ENCODE assay signal across 8 cellular contexts in genomic region chr19:8308891-8309291, GRCh38. TPM values are rescaled to one million over a fixed set of nuclear protein-coding genes. Genes with fewer than 3 reads are reported as not detected.
DNase-seq lines count a peak whose midpoint lies in the region; ATAC-seq, FAIRE-seq and TF ChIP-seq lines count a peak whose summit lies in the region.

No MANE protein-coding gene starts in this region.

- ATAC-seq in activated CD8-positive, alpha-beta T cell treated with anti-CD3 and anti-CD28 coated beads, Interleukin-2, amount 10 ng/mL, durations not matched to agents 7 days and 5 days = no peak
- no peak for ATAC-seq in left cardiac atrium
- ATAC-seq in GM19324 (IDR thresholded peaks at IDR 0.05; ENCODE audit: low FRiP score, unreplicated experiment) = no peak
- ATAC-seq in GM21515 (IDR thresholded peaks at IDR 0.05; ENCODE audit: unreplicated experiment) = no peak
- ATAC-seq in GM21367 (IDR thresholded peaks at IDR 0.05; ENCODE audit: unreplicated experiment) = no peak

- no peak overlapping the region for H2AK5ac ChIP-seq in H9 (ENCODE audit: insufficient read length, low read length)

- H3K9me3 Mint-ChIP-seq in H9 = no peaks in the 10 kb centered on the region
- no peaks in the 10 kb centered on the region for H3K9me3 Mint-ChIP-seq in activated CD8-positive, alpha-beta T cell treated with anti-CD3 and anti-CD28 coated beads, Interleukin-2, amount 10 ng/mL, durations not matched to agents 7 days and 5 days (ENCODE audit: insufficient read depth)

- no peaks in the 10 kb centered on the region for H3K79me1 ChIP-seq in H9 (ENCODE audit: insufficient read depth, low read depth, low read length, poor library complexity, severe bottlenecking)

- H2BK5ac ChIP-seq in H9 (ENCODE audit: insufficient read length, low read length) = no peak overlapping the region

- H2BK12ac ChIP-seq in H9 (ENCODE audit: insufficient read length, low read depth, low read length) = no peak overlapping the region

- no peak overlapping the region for H2BK20ac ChIP-seq in H9 (ENCODE audit: low read depth, low read length, poor library complexity, severe bottlenecking)

- no peak for TF ChIP-seq CTCF in H9 (conservative IDR thresholded peaks at IDR 0.05)

- no peak for DNase-seq in H9
- DNase-seq in activated CD8-positive, alpha-beta T cell treated with anti-CD3 and anti-CD28 coated beads, Interleukin-2, amount 10 ng/mL, durations not matched to agents 7 days and 5 days = no peak
- DNase-seq in left cardiac atrium = peak; percentile 24
- no peak for DNase-seq in skeletal muscle cell (ENCODE audit: low read depth)
- DNase-seq in frontal cortex (ENCODE audit: low spot score in 2 of 2) = no peak

- no peaks in the 10 kb centered on the region for H3K27me3 Mint-ChIP-seq in H9 (ENCODE audit: low read depth)
- H3K27me3 Mint-ChIP-seq in activated CD8-positive, alpha-beta T cell treated with anti-CD3 and anti-CD28 coated beads, Interleukin-2, amount 10 ng/mL, durations not matched to agents 7 days and 5 days (ENCODE audit: low read depth) = no peaks in the 10 kb centered on the region

- POLR2A ChIA-PET in activated CD8-positive, alpha-beta T cell treated with anti-CD3 and anti-CD28 coated beads, Interleukin-2, amount 10 ng/mL, durations not matched to agents 7 days and 5 days (lab: Charles Lee) = interaction anchor here (0.6 to 3.0 kb wide), 3 partner anchors 13 to 473 kb away, joined by 3 to 13 read pairs (median 3); partner anchors contain the start of genes NDUFA7 and RPS28

- no peak overlapping the region for H3K56ac ChIP-seq in H9 (ENCODE audit: insufficient read length, low read depth, low read length)

- no peaks in the 10 kb centered on the region for H4K20me1 ChIP-seq in H9 (ENCODE audit: control insufficient read depth, insufficient read depth, insufficient read length)

- peak overlapping the region; percentile 92 for H3K4me2 ChIP-seq in H9 (ENCODE audit: insufficient read depth, insufficient read length, low read length)

- no peak overlapping the region for H2BK120ac ChIP-seq in H9 (ENCODE audit: low read depth, low read length, poor library complexity, severe bottlenecking)

- no peak overlapping the region for H3K27ac ChIP-seq in H9 (ENCODE audit: insufficient read length, low read depth, low read length)

- H3K14ac ChIP-seq in H9 (ENCODE audit: insufficient read depth, low read length) = no peak overlapping the region

- H2BK15ac ChIP-seq in H9 (ENCODE audit: low read depth, low read length) = no peak overlapping the region

- no peak overlapping the region for H3K18ac ChIP-seq in H9 (ENCODE audit: insufficient read length, low read depth, low read length)

- no peaks in the 10 kb centered on the region; the same call in 1 of the 2 replicates for H3K79me2 ChIP-seq in H9 (ENCODE audit: insufficient read depth, low read length)

- H3K27me3 ChIP-seq in H9 (ENCODE audit: insufficient read depth, low read length) = no peaks in the 10 kb centered on the region

- H4K5ac ChIP-seq in H9 (ENCODE audit: insufficient read length, low read depth, low read length) = no peak overlapping the region

- H3K4me1 ChIP-seq in H9 (ENCODE audit: insufficient read depth, low read length) = no peaks in the 10 kb centered on the region

- H2AFZ ChIP-seq in H9 (ENCODE audit: low read length) = no peak overlapping the region

- intact Hi-C loops in left cardiac atrium (cut with DNase I) = no loop called here

- H3K23me2 ChIP-seq in H9 (ENCODE audit: insufficient read length, low read depth, low read length, poor library complexity, severe bottlenecking) = peaks cover 11% of the 10 kb centered on the region

- H3K36me3 Mint-ChIP-seq in H9 (ENCODE audit: insufficient read depth in 1 of 3, low read depth in 3 of 3) = peaks cover 28 to 38% (median 32%) of the 10 kb centered on the region in 3 experiments
- peaks cover 31% of the 10 kb centered on the region for H3K36me3 Mint-ChIP-seq in activated CD8-positive, alpha-beta T cell treated with anti-CD3 and anti-CD28 coated beads, Interleukin-2, amount 10 ng/mL, durations not matched to agents 7 days and 5 days (ENCODE audit: low read depth)

- H4K8ac ChIP-seq in H9 (replicated peaks; ENCODE audit: insufficient read length, low read depth, low read length) = no peak overlapping the region

- no peak overlapping the region for H3K4ac ChIP-seq in H9 (ENCODE audit: low read depth, low read length)

- CTCF ChIA-PET in activated CD8-positive, alpha-beta T cell treated with anti-CD3 and anti-CD28 coated beads, Interleukin-2, amount 10 ng/mL, durations not matched to agents 7 days and 5 days (lab: Charles Lee) = no interaction called here

- no CpG with 5 or more reads among the region's 17 CpGs for WGBS in H9 (ENCODE audit: extremely low coverage, insufficient read length, low lambda C conversion rate)

- H3T11ph ChIP-seq in H9 (ENCODE audit: low read length) = no peak overlapping the region

- H3K9ac ChIP-seq in H9 (ENCODE audit: extremely low read depth, insufficient read length, low read length) = no peak overlapping the region

- H3K27ac Mint-ChIP-seq in H9 = 0 out of 7 replicates have a peak overlapping the region, but pooled peaks of 1 of the 3 experiments have one; percentile 20
- H3K27ac Mint-ChIP-seq in activated CD8-positive, alpha-beta T cell treated with anti-CD3 and anti-CD28 coated beads, Interleukin-2, amount 10 ng/mL, durations not matched to agents 7 days and 5 days = peak overlapping the region; percentile 97

- H3K4me3 ChIP-seq in skeletal muscle cell (ENCODE audit: low read depth, low read length) = peak overlapping the region; percentile 69

- FAIRE-seq in frontal cortex (lab: Jason Lieb, UNC) = no peak

- peak overlapping the region; percentile 89 to 99 for H3K4me3 Mint-ChIP-seq in H9
- peak overlapping the region; percentile 96 for H3K4me3 Mint-ChIP-seq in activated CD8-positive, alpha-beta T cell treated with anti-CD3 and anti-CD28 coated beads, Interleukin-2, amount 10 ng/mL, durations not matched to agents 7 days and 5 days

- no peak overlapping the region for H4K91ac ChIP-seq in H9 (ENCODE audit: insufficient read length, low read depth, low read length)

- peaks cover 22 to 30% of the 10 kb centered on the region in 2 experiments for H3K4me1 Mint-ChIP-seq in H9
- peaks cover 39% of the 10 kb centered on the region for H3K4me1 Mint-ChIP-seq in activated CD8-positive, alpha-beta T cell treated with anti-CD3 and anti-CD28 coated beads, Interleukin-2, amount 10 ng/mL, durations not matched to agents 7 days and 5 days (ENCODE audit: low read depth)

- no peak overlapping the region for H3K23ac ChIP-seq in H9 (ENCODE audit: insufficient read length, low read depth, low read length)

- no peaks in the 10 kb centered on the region for H3K9me3 ChIP-seq in H9 (ENCODE audit: control insufficient read depth, low read depth, low read length)

RNA-seq across cellular contexts. Expression of gene CD320, which starts 0.7 kb away (rescaled TPM):
- total RNA-seq in H9 (2021) (68.1 and 72.1 TPM in 2 replicates), left cardiac atrium (10 to 100 TPM; 33.6 to 40.8 TPM), frontal cortex (16.7 TPM)
- 10 to 100 TPM; 54.6 to 55.0 TPM for total RNA-seq in activated CD8-positive, alpha-beta T cell treated with anti-CD3 and anti-CD28 coated beads, Interleukin-2, amount 10 ng/mL, durations not matched to agents 7 days and 5 days

RNA-seq across cellular contexts. Expression of gene NDUFA7, which starts 12.3 kb away (rescaled TPM):
- total RNA-seq in H9 (2021) (70.7 and 73.0 TPM in 2 replicates), left cardiac atrium (10 to 100 TPM; 65.3 to 83.8 TPM), frontal cortex (7.3 TPM)
- total RNA-seq in activated CD8-positive, alpha-beta T cell treated with anti-CD3 and anti-CD28 coated beads, Interleukin-2, amount 10 ng/mL, durations not matched to agents 7 days and 5 days = 10 to 100 TPM; 56.0 to 63.8 TPM

RNA-seq across cellular contexts. Expression of gene RPS28, which starts 12.4 kb away (rescaled TPM):
- total RNA-seq in H9 (2021) = 1,885 and 1,988 TPM in 2 replicates
- total RNA-seq in activated CD8-positive, alpha-beta T cell treated with anti-CD3 and anti-CD28 coated beads, Interleukin-2, amount 10 ng/mL, durations not matched to agents 7 days and 5 days = 1,000 to 10,000 TPM; 1,476 to 1,561 TPM
- total RNA-seq in left cardiac atrium = 1,000 to 10,000 TPM; 1,064 to 1,153 TPM
- total RNA-seq in frontal cortex = 157 TPM

RNA-seq across cellular contexts. Expression of gene KANK3, which starts 34.2 kb away (rescaled TPM):
- 5.3 and 7.7 TPM in 2 replicates for total RNA-seq in H9 (2021)
- total RNA-seq in activated CD8-positive, alpha-beta T cell treated with anti-CD3 and anti-CD28 coated beads, Interleukin-2, amount 10 ng/mL, durations not matched to agents 7 days and 5 days = 1 to 10 TPM; 3.4 to 3.5 TPM
- total RNA-seq in left cardiac atrium = 10 to 100 TPM; 19.3 to 19.6 TPM
- total RNA-seq in frontal cortex = 2.4 TPM

RNA-seq across cellular contexts. Expression of gene ANGPTL4, which starts 55.1 kb away (rescaled TPM):
- total RNA-seq in H9 (2021) = 1.9 and 2.5 TPM in 2 replicates
- not detected for total RNA-seq in activated CD8-positive, alpha-beta T cell treated with anti-CD3 and anti-CD28 coated beads, Interleukin-2, amount 10 ng/mL, durations not matched to agents 7 days and 5 days
- total RNA-seq in left cardiac atrium = 10 to 100 TPM; 16.3 to 81.6 TPM
- total RNA-seq in frontal cortex = 0.82 TPM
